In the genomic region with DNA sequence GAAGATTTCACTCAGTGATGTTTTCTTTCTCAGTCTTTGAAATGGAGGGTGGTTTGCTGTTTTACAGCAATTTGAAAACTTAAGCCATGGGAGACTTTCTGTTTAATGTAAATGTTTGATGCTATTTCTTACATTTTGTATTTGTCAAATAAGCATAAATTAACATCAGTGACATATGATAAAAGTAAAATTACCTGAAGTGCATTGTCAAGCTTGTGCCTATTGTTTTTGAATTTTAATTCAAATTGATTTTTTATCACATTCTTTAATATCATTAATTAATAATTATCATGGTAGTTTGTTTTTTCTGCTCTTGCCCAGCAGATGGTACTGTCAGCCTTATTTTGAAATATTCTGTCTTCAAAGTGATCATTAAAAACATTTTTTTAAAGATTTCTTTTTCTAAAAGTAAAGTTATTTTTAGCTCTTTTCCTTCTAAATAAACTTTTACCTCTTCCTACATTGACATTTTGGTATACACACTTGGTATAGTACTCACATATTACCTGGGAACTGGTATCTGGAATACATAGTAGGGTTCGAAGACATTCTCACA, we compare ENCODE assay signal across 2 cellular contexts.
TF ChIP-seq lines count a peak whose summit lies in the region.

No MANE protein-coding gene starts in this region.

TF ChIP-seq in IMR-90, 13 proteins besides CTCF, POLR2A, EP300 and RAD21:
- no peak for TF ChIP-seq CEBPB (IDR thresholded peaks at IDR 0.05; ENCODE audit: low read depth, low read length)
- TF ChIP-seq SMC3 (IDR thresholded peaks at IDR 0.05; ENCODE audit: low read depth, low read length) = peak; percentile 36; the same call in 1 of the 2 replicates

TF ChIP-seq in HEK293T, 16 proteins besides CTCF, POLR2A, EP300 and RAD21:
- no peak for TF ChIP-seq FOXK2 (IDR thresholded peaks at IDR 0.05)
- TF ChIP-seq L3MBTL2 (conservative IDR thresholded peaks at IDR 0.05) = no peak
- TF ChIP-seq ELF4 (IDR thresholded peaks at IDR 0.05) = no peak
- no peak for TF ChIP-seq SUZ12 (IDR thresholded peaks at IDR 0.05)
- TF ChIP-seq FOXA1 (IDR thresholded peaks at IDR 0.05) = no peak
- no peak for TF ChIP-seq TARDBP (IDR thresholded peaks at IDR 0.05)
- TF ChIP-seq HDGF (IDR thresholded peaks at IDR 0.05; ENCODE audit: borderline replicate concordance) = no peak
- no peak for TF ChIP-seq NFRKB (IDR thresholded peaks at IDR 0.05)
- no peak for TF ChIP-seq SP1 (IDR thresholded peaks at IDR 0.05)
- no peak for TF ChIP-seq ZNF384 (IDR thresholded peaks at IDR 0.05)
- no peak for TF ChIP-seq LEF1 (IDR thresholded peaks at IDR 0.05; ENCODE audit: borderline replicate concordance)
- TF ChIP-seq CTBP1 (IDR thresholded peaks at IDR 0.05; ENCODE audit: borderline replicate concordance) = no peak
- TF ChIP-seq BHLHE40 (IDR thresholded peaks at IDR 0.05; ENCODE audit: borderline replicate concordance) = no peak
- TF ChIP-seq ARNT (IDR thresholded peaks at IDR 0.05) = no peak
TF ChIP-seq in HEK293T: peak in this region for 0.
